ENCODE assay signal across 27 cellular contexts in the genomic region with DNA sequence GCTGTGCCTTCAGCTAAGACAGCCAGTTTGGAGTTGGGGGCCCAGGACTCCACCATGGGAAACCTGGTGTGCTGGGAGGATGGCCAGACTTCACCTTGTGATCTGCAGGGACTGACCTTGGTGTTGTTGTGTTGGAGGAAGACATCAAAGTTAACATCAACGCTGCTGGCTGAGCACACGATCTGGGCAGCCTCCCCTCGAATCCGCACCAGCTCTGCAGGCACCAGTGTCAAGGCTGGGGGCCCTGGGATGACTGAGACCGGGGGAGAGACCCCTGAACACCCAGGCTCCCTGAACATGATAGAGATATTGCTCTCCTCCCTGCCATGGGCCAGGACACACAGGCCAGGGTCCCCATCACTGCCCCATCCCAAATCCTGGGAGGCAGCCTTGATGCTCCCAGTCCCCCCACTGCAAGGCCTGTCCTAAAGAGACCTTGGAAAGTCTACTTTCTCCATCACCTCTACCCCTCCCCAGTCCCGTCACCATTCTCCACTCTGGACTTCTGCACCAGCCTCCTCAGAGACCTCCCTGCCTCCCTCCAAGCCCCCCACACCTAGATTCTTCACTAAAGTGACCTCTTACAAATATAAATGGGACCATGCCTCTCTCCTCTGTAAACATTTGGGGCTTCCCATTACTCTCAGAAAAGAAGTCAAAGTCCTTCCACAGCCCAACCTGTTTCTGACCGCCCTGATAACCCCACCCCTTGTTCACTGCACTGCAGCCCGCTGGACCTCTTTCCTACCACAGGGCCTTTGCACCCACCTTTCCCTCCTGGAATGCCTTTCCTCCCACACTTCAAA. TPM values are rescaled to one million over a fixed set of nuclear protein-coding genes. Genes with fewer than 3 reads are reported as not detected.
A peak's percentile ranks its signal among the peaks of the same experiment; 100 is the strongest.
DNase-seq lines count a peak whose midpoint lies in the region; ATAC-seq and TF ChIP-seq lines count a peak whose summit lies in the region.
"Had no signal": no experiment of that assay in that cellular context is flagged by ENCODE, and none has a peak within 500 bp of the region (broad histone marks: within the 10 kb centered on the region; RNA-seq: fewer than 3 reads in every experiment).

No MANE protein-coding gene starts in this region.

- peak; percentile 12 for DNase-seq in activated CD8-positive, alpha-beta T cell treated with anti-CD3 and anti-CD28 coated beads, Interleukin-2, amount 10 ng/mL, durations not matched to agents 7 days and 5 days
- DNase-seq in activated CD8-positive, alpha-beta T cell treated with anti-CD3 and anti-CD28 coated beads for 36 hours: no peak
- DNase-seq in H7 (peak; percentile 15), islet precursor cell (peak; percentile 35), suprapubic skin (ENCODE audit: low spot score in 2 of 2) (peak; percentile 32 to 49), NCI-H1436 treated with DMSO at 0.1 percent for 48 hours (lab: John Stamatoyannopoulos, UW) (no peak), NCI-H345 (lab: John Stamatoyannopoulos, UW) (no peak), NCI-H510A (lab: John Stamatoyannopoulos, UW) (no peak)
- DNase-seq: activated CD4-positive, alpha-beta T cell treated with anti-CD3 and anti-CD28 coated beads, Interleukin-2, amount 50 U/mL, for 1 hour; DMS53; esophagus squamous epithelium; foreskin melanocyte; left colon; NCI-H187 treated with DMSO at 0.1 percent for 48 hours; NCI-H2171 treated with DMSO at 0.1 percent for 48 hours; NCI-H524 treated with DMSO at 0.1 percent for 48 hours; nucleus accumbens; PC-3 had no signal

- no peak for TF ChIP-seq POLR2A in suprapubic skin (IDR thresholded peaks at IDR 0.05)

- H3K4me1 ChIP-seq in suprapubic skin: no peaks in the 10 kb centered on the region
- H3K4me1 ChIP-seq: A549 had no signal

- H3K36me3 Mint-ChIP-seq in activated CD8-positive, alpha-beta T cell treated with anti-CD3 and anti-CD28 coated beads, Interleukin-2, amount 10 ng/mL, durations not matched to agents 7 days and 5 days (ENCODE audit: low read depth): no peaks in the 10 kb centered on the region
- no peaks in the 10 kb centered on the region for H3K36me3 Mint-ChIP-seq in activated CD8-positive, alpha-beta T cell treated with anti-CD3 and anti-CD28 coated beads for 36 hours (ENCODE audit: low read depth)
- H3K36me3 Mint-ChIP-seq: activated naive CD8-positive, alpha-beta T cell; memory B cell had no signal

- intact Hi-C loops in activated CD8-positive, alpha-beta T cell treated with anti-CD3 and anti-CD28 coated beads for 36 hours (cut with micrococcal nuclease): no loop called here

- 92% methylated on average over 8 of the region's 8 CpGs for WGBS in suprapubic skin

- H3K9me3 Mint-ChIP-seq in activated CD8-positive, alpha-beta T cell treated with anti-CD3 and anti-CD28 coated beads, Interleukin-2, amount 10 ng/mL, durations not matched to agents 7 days and 5 days (ENCODE audit: insufficient read depth): no peaks in the 10 kb centered on the region
- no peaks in the 10 kb centered on the region for H3K9me3 Mint-ChIP-seq in activated CD8-positive, alpha-beta T cell treated with anti-CD3 and anti-CD28 coated beads for 36 hours
- H3K9me3 Mint-ChIP-seq: activated T-helper 2 cell treated with anti-CD3 and anti-CD28 coated beads, Interferon-gamma antibody, Interleukin-2, Interleukin-4, amounts not matched to agents 10 μg/mL and 5 μg/mL and 100 μg/mL, durations not matched to agents 14 hours and 24 hours and 36 hours; memory B cell; stimulated activated naive CD8-positive, alpha-beta T cell treated with anti-CD3 and anti-CD28 coated beads, Interleukin-15, Interleukin-2, amounts not matched to agents 100 ng/mL and 50 ng/mL, for 24 hours had no signal

- H3K36me3 ChIP-seq in H7 (replicated peaks; ENCODE audit: control insufficient read depth, insufficient read depth, low read length) (no peaks in the 10 kb centered on the region), suprapubic skin (no peaks in the 10 kb centered on the region)
- H3K36me3 ChIP-seq: cardiac muscle cell, esophagus squamous epithelium, tibial nerve had no signal

- no peaks in the 10 kb centered on the region for H3K9me3 ChIP-seq in suprapubic skin
- H3K9me3 ChIP-seq: A549, esophagus squamous epithelium, tibial nerve had no signal

- TF ChIP-seq CTCF in activated CD8-positive, alpha-beta T cell treated with anti-CD3 and anti-CD28 coated beads for 36 hours (IDR thresholded peaks at IDR 0.05): no peak
- no peak for TF ChIP-seq CTCF in suprapubic skin (IDR thresholded peaks at IDR 0.05)

- H3K27me3 ChIP-seq in H7 (ENCODE audit: control insufficient read depth, insufficient read depth, low read length): no peaks in the 10 kb centered on the region
- H3K27me3 ChIP-seq in suprapubic skin: no peaks in the 10 kb centered on the region
- H3K27me3 ChIP-seq: cardiac muscle cell, tibial nerve had no signal

- peaks cover 16% of the 10 kb centered on the region for H3K27me3 Mint-ChIP-seq in activated CD8-positive, alpha-beta T cell treated with anti-CD3 and anti-CD28 coated beads, Interleukin-2, amount 10 ng/mL, durations not matched to agents 7 days and 5 days (ENCODE audit: low read depth)
- H3K27me3 Mint-ChIP-seq in activated CD8-positive, alpha-beta T cell treated with anti-CD3 and anti-CD28 coated beads for 36 hours: peaks cover 9% of the 10 kb centered on the region
- H3K27me3 Mint-ChIP-seq: activated naive CD8-positive, alpha-beta T cell had no signal

- ATAC-seq in activated CD8-positive, alpha-beta T cell treated with anti-CD3 and anti-CD28 coated beads, Interleukin-2, amount 10 ng/mL, durations not matched to agents 7 days and 5 days: no peak
- no peak for ATAC-seq in activated CD8-positive, alpha-beta T cell treated with anti-CD3 and anti-CD28 coated beads for 36 hours
- ATAC-seq: A549, left colon, Right ventricle myocardium inferior had no signal

- peaks cover 8% of the 10 kb centered on the region for H3K4me1 Mint-ChIP-seq in activated CD8-positive, alpha-beta T cell treated with anti-CD3 and anti-CD28 coated beads, Interleukin-2, amount 10 ng/mL, durations not matched to agents 7 days and 5 days (ENCODE audit: low read depth)
- peaks cover 11% of the 10 kb centered on the region for H3K4me1 Mint-ChIP-seq in activated CD8-positive, alpha-beta T cell treated with anti-CD3 and anti-CD28 coated beads for 36 hours (ENCODE audit: low read depth)

- CTCF ChIA-PET in activated CD8-positive, alpha-beta T cell treated with anti-CD3 and anti-CD28 coated beads, Interleukin-2, amount 10 ng/mL, durations not matched to agents 7 days and 5 days (lab: Charles Lee): interaction anchor here (1.1 kb wide), 1 partner anchor 244 kb away, joined by 3 read pairs; no protein-coding TSS in a partner anchor
- CTCF ChIA-PET in activated CD8-positive, alpha-beta T cell treated with anti-CD3 and anti-CD28 coated beads for 36 hours (lab: Charles Lee): no interaction called here

- H3K27ac Mint-ChIP-seq in activated CD8-positive, alpha-beta T cell treated with anti-CD3 and anti-CD28 coated beads, Interleukin-2, amount 10 ng/mL, durations not matched to agents 7 days and 5 days: no peak overlapping the region
- no peak overlapping the region for H3K27ac Mint-ChIP-seq in activated CD8-positive, alpha-beta T cell treated with anti-CD3 and anti-CD28 coated beads for 36 hours
- H3K27ac Mint-ChIP-seq: activated naive CD8-positive, alpha-beta T cell; activated T-helper 2 cell treated with anti-CD3 and anti-CD28 coated beads, Interferon-gamma antibody, Interleukin-2, Interleukin-4, amounts not matched to agents 10 μg/mL and 5 μg/mL and 100 μg/mL, durations not matched to agents 14 hours and 24 hours and 36 hours; memory B cell; stimulated activated naive CD8-positive, alpha-beta T cell treated with anti-CD3 and anti-CD28 coated beads, Interleukin-15, Interleukin-2, amounts not matched to agents 100 ng/mL and 50 ng/mL, for 24 hours had no signal

- H3K4me3 ChIP-seq in H7 (ENCODE audit: insufficient read depth, low read depth, low read length) (no peak overlapping the region), suprapubic skin (no peak overlapping the region)
- H3K4me3 ChIP-seq: A549, cardiac muscle cell, esophagus squamous epithelium, tibial nerve had no signal

- POLR2A ChIA-PET in activated CD8-positive, alpha-beta T cell treated with anti-CD3 and anti-CD28 coated beads, Interleukin-2, amount 10 ng/mL, durations not matched to agents 7 days and 5 days (lab: Charles Lee): interaction anchor here (0.6 kb wide), 1 partner anchor 125 kb away, joined by 3 read pairs; no protein-coding TSS in a partner anchor
- POLR2A ChIA-PET in activated CD8-positive, alpha-beta T cell treated with anti-CD3 and anti-CD28 coated beads for 36 hours (lab: Charles Lee): no interaction called here

- no peak overlapping the region for H3K27ac ChIP-seq in suprapubic skin
- H3K27ac ChIP-seq: A549, cardiac muscle cell, esophagus squamous epithelium, tibial nerve had no signal

- no peak for TF ChIP-seq EP300 in suprapubic skin (IDR thresholded peaks at IDR 0.05)

- H3K4me3 Mint-ChIP-seq in activated CD8-positive, alpha-beta T cell treated with anti-CD3 and anti-CD28 coated beads, Interleukin-2, amount 10 ng/mL, durations not matched to agents 7 days and 5 days: no peak overlapping the region
- H3K4me3 Mint-ChIP-seq in activated CD8-positive, alpha-beta T cell treated with anti-CD3 and anti-CD28 coated beads for 36 hours: no peak overlapping the region
- H3K4me3 Mint-ChIP-seq: activated naive CD8-positive, alpha-beta T cell; memory B cell; stimulated activated naive CD8-positive, alpha-beta T cell treated with anti-CD3 and anti-CD28 coated beads, Interleukin-15, Interleukin-2, amounts not matched to agents 100 ng/mL and 50 ng/mL, for 24 hours had no signal

RNA-seq across cellular contexts. Expression of a gene that starts 8.2 kb away (rescaled TPM):
- total RNA-seq in activated CD8-positive, alpha-beta T cell treated with anti-CD3 and anti-CD28 coated beads, Interleukin-2, amount 10 ng/mL, durations not matched to agents 7 days and 5 days: not detected
- total RNA-seq in activated CD8-positive, alpha-beta T cell treated with anti-CD3 and anti-CD28 coated beads for 36 hours: not detected
- total RNA-seq in H7 (2014; rRNA removed; shearing (Covaris generic)): not detected in 2 replicates
- 10 to 100 TPM in 3 of 4 donors, 1 to 10 TPM in 1; 9.9 to 39.7 (median 19.7) TPM for total RNA-seq in suprapubic skin
- total RNA-seq: cardiac muscle cell; PC-3; T-helper 2 cell treated with Interferon-gamma antibody and Interleukin-4, amounts not matched to agents 100 ng/mL and 5 ng/mL, for 36 hours had no signal

Comparison
In these comparisons a context has a peak if more than half of its experiments do, and no peak if none do; other contexts are left out.
1. DNase-seq: peak in activated CD8-positive, alpha-beta T cell treated with anti-CD3 and anti-CD28 coated beads, Interleukin-2, amount 10 ng/mL, durations not matched to agents 7 days and 5 days (single experiment), H7 (single experiment), islet precursor cell (single experiment) and suprapubic skin (2 of 2); none in activated CD8-positive, alpha-beta T cell treated with anti-CD3 and anti-CD28 coated beads for 36 hours (single experiment), NCI-H1436 treated with DMSO at 0.1 percent for 48 hours (single experiment), NCI-H345 (single experiment) and NCI-H510A (single experiment).
2. RNA of a gene that starts 8.2 kb away (total RNA-seq): 9.9 to 39.7 TPM in suprapubic skin; not detected in activated CD8-positive, alpha-beta T cell treated with anti-CD3 and anti-CD28 coated beads for 36 hours, not detected in H7 and not detected in activated CD8-positive, alpha-beta T cell treated with anti-CD3 and anti-CD28 coated beads, Interleukin-2, amount 10 ng/mL, durations not matched to agents 7 days and 5 days; every median in the first group is over 4 times any median in the second.